ENCODE assay signal across 21 cellular contexts in genomic region chr21:28783641-28784185, GRCh38.
DNase-seq lines count a peak whose midpoint lies in the region; ATAC-seq and TF ChIP-seq lines count a peak whose summit lies in the region.
"Had no signal": no experiment of that assay in that cellular context is flagged by ENCODE, and none has a peak within 500 bp of the region (broad histone marks: within the 10 kb centered on the region; RNA-seq: fewer than 3 reads in every experiment).

No MANE protein-coding gene starts in this region.

- H3K4me1 ChIP-seq in HEK293 (ENCODE audit: control insufficient read depth, insufficient read depth, low read length) (no peaks in the 10 kb centered on the region), spleen (no peaks in the 10 kb centered on the region), uterus (no peaks in the 10 kb centered on the region), ovary (ENCODE audit: insufficient read depth) (no peaks in the 10 kb centered on the region)
- H3K4me1 ChIP-seq: BLaER1 had no signal

- DNase-seq in Right ventricle myocardium superior (peak; percentile 33), cardiac septum (ENCODE audit: low spot score) (no peak), spleen (peak; percentile 68), CD1c-positive myeloid dendritic cell (ENCODE audit: extremely low spot score) (no peak), uterus (no peak), ovary (no peak)
- DNase-seq: CD4-positive, alpha-beta T cell; DMS 273 treated with DMSO at 0.1 percent for 48 hours; DMS79; EL; GDM1; H9; HFFc6 had no signal

- H3K4me3 ChIP-seq in HEK293 (ENCODE audit: low read depth, low read length) (no peak overlapping the region), iPS-18c (ENCODE audit: insufficient read depth, low read depth, low read length) (0 out of 2 replicates have a peak overlapping the region, but pooled peaks have one; percentile 3), spleen (no peak overlapping the region), uterus (no peak overlapping the region), ovary (no peak overlapping the region)
- H3K4me3 ChIP-seq: BLaER1, GM12878, GM23338 had no signal

- TF ChIP-seq CTCF in HEK293 (tag by site-specific recombination; IDR thresholded peaks at IDR 0.05): no peak
- no peak for TF ChIP-seq CTCF in spleen (IDR thresholded peaks at IDR 0.05 in 8 of 11, conservative IDR thresholded peaks at IDR 0.05 in 3 of 11)
- no peak for TF ChIP-seq CTCF in uterus (IDR thresholded peaks at IDR 0.05)
- TF ChIP-seq CTCF in ovary (IDR thresholded peaks at IDR 0.05): no peak

- TF ChIP-seq POLR2A in spleen (IDR thresholded peaks at IDR 0.05) (no peak), uterus (IDR thresholded peaks at IDR 0.05) (no peak), ovary (IDR thresholded peaks at IDR 0.05) (no peak)

- POLR2A ChIA-PET in HEK293 (lab: Yijun Ruan, JAX): no interaction called here

- CTCF ChIA-PET in HEK293 (lab: Yijun Ruan, JAX): interaction anchor here (1.0 kb wide), 1 partner anchor 38 kb away, joined by 3 read pairs; no protein-coding TSS in a partner anchor

- H3K27me3 ChIP-seq in spleen (replicated peaks in 1 of 7) (no peaks in the 10 kb centered on the region), uterus (no peaks in the 10 kb centered on the region), ovary (no peaks in the 10 kb centered on the region)
- H3K27me3 ChIP-seq: BLaER1 had no signal

- no peak for TF ChIP-seq EP300 in ovary (IDR thresholded peaks at IDR 0.05)

- H3K9me3 ChIP-seq in HEK293 (ENCODE audit: control insufficient read depth, insufficient read depth, low read depth, low read length): no peaks in the 10 kb centered on the region; the same call in 1 of the 2 replicates
- peaks cover 2% of the 10 kb centered on the region for H3K9me3 ChIP-seq in iPS-18c (ENCODE audit: control insufficient read depth, insufficient read depth, low read length)
- H3K9me3 ChIP-seq in spleen: peaks cover 0 to 9% (median 0%) of the 10 kb centered on the region in 8 donors
- no peaks in the 10 kb centered on the region for H3K9me3 ChIP-seq in uterus
- no peaks in the 10 kb centered on the region for H3K9me3 ChIP-seq in ovary

- 91 to 98% (median 96%) methylated on average over 7 to 32 of the region's 32 CpGs for WGBS in spleen, 5 donors
- WGBS in ovary, 3 donors: 92 to 97% (median 96%) methylated on average over 29 to 32 of the region's 32 CpGs

- no peaks in the 10 kb centered on the region for H3K36me3 ChIP-seq in HEK293 (ENCODE audit: control insufficient read depth in 2 of 2, insufficient read depth in 1 of 2, low read length in 2 of 2)
- H3K36me3 ChIP-seq in spleen: no peaks in the 10 kb centered on the region
- no peaks in the 10 kb centered on the region for H3K36me3 ChIP-seq in uterus
- no peaks in the 10 kb centered on the region for H3K36me3 ChIP-seq in ovary
- H3K36me3 ChIP-seq: BLaER1 had no signal

- H3K27ac ChIP-seq in HEK293 (ENCODE audit: extremely low read depth, low read depth, low read length) (no peak overlapping the region), spleen (no peak overlapping the region), uterus (no peak overlapping the region), ovary (no peak overlapping the region)
- H3K27ac ChIP-seq: 22Rv1, BLaER1, C4-2B had no signal

- intact Hi-C loops in Right ventricle myocardium superior (cut with DNase I) (no loop called here), cardiac septum (cut with DNase I) (no loop called here), spleen (cut with DNase I; ENCODE audit: low total_unique reads) (no loop called here), uterus (cut with DNase I; ENCODE audit: low total_unique reads) (no loop called here), ovary (cut with DNase I) (no loop called here)

- no peak for ATAC-seq in Right ventricle myocardium superior (ENCODE audit: poor library complexity)
- ATAC-seq: GM12878, GM23338, HCT116 had no signal

TF ChIP-seq in HEK293, 187 proteins besides CTCF, POLR2A, EP300 and RAD21:
- TF ChIP-seq ZNF501 (tag by site-specific recombination; IDR thresholded peaks at IDR 0.05) (no peak), ZNF311 (tag by site-specific recombination; IDR thresholded peaks at IDR 0.05; ENCODE audit: borderline replicate concordance) (no peak), ZNF529 (tag by site-specific recombination; IDR thresholded peaks at IDR 0.05; ENCODE audit: insufficient replicate concordance) (peak; percentile 16), ZSCAN4 (tag by site-specific recombination; IDR thresholded peaks at IDR 0.05) (no peak), ZNF211 (tag by site-specific recombination; IDR thresholded peaks at IDR 0.05; ENCODE audit: low read depth) (no peak), ZNF354C (tag by site-specific recombination; IDR thresholded peaks at IDR 0.05; ENCODE audit: borderline replicate concordance, low read depth) (no peak), YY2 (tag by site-specific recombination; IDR thresholded peaks at IDR 0.05) (no peak)

Comparison
In these comparisons a context has a peak if more than half of its experiments do, and no peak if none do; other contexts are left out.
1. DNase-seq: peak in Right ventricle myocardium superior (single experiment) and spleen (single experiment); none in cardiac septum (single experiment), CD1c-positive myeloid dendritic cell (single experiment), uterus (0 of 2) and ovary (0 of 5).